In the genomic region with DNA sequence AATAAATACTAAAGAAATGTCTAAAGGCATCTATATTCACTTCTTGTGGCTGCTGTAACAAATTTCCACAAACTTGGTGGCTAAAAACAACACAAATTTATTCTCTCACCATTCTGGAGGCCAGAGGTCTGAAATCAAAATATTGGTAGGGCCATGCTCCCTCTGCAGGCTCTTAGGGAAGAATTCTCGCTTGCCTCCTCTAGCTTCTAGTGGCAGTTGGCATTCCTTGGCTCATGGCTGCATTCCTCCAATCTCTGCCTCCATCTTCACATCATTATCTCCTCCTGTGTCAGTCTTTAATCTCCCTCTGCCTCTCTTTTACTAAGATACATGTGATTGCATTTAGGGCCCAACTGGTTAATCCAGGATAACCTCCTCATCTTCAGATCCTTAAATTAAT, we compare ENCODE assay signal across 18 cellular contexts.
"Had no signal": no experiment of that assay in that cellular context is flagged by ENCODE, and none has a peak within 500 bp of the region (broad histone marks: within the 10 kb centered on the region; RNA-seq: fewer than 3 reads in every experiment).

No MANE protein-coding gene starts in this region.

- H3K9me3 ChIP-seq: tibial artery, vagina had no signal

- FAIRE-seq: frontal cortex had no signal

- H3K4me3 ChIP-seq: breast epithelium, tibial artery, vagina had no signal

- H3K4me1 ChIP-seq: breast epithelium, tibial artery, vagina had no signal

- DNase-seq: activated naive CD4-positive, alpha-beta T cell; activated naive CD8-positive, alpha-beta T cell treated with anti-CD3 and anti-CD28 coated beads, Interleukin-2, amount 10 ng/mL, durations not matched to agents 7 days and 5 days; activated T-cell treated with anti-CD3 and anti-CD28 coated beads for 4 hours; anterior cingulate cortex; cerebellar nuclear complex; effector memory CD4-positive, alpha-beta T cell; head of caudate nucleus; left cardiac atrium; natural killer cell; posterior cingulate gyrus; retina; stimulated activated CD4-positive, alpha-beta T cell treated with anti-CD3 and anti-CD28 coated beads, Interleukin-2, amount 100 ng/mL, for 48 hours; stimulated activated naive CD4-positive, alpha-beta T cell; tibial artery had no signal

- H3K27me3 ChIP-seq: breast epithelium, tibial artery, vagina had no signal

- ATAC-seq: activated CD4-positive, CD25-positive, alpha-beta regulatory T cell treated with anti-CD3 and anti-CD28 coated beads, Interleukin-2, amount 50 U/mL, for 24 hours; left cardiac atrium; natural killer cell had no signal

- H3K36me3 ChIP-seq: breast epithelium, tibial artery, vagina had no signal

- H3K27ac ChIP-seq: breast epithelium, tibial artery, vagina had no signal
